In genomic region chr17:27457405-27457730, GRCh38 we compare ENCODE assay signal across 8 cellular contexts. TPM values are rescaled to one million over a fixed set of nuclear protein-coding genes. Genes with fewer than 3 reads are reported as not detected.
DNase-seq lines count a peak whose midpoint lies in the region; ATAC-seq and TF ChIP-seq lines count a peak whose summit lies in the region.

No MANE protein-coding gene starts in this region.

- H3K4me3 ChIP-seq in GM12865 (ENCODE audit: low read depth, low read length) (peak overlapping the region; percentile 94), foreskin fibroblast (ENCODE audit: low read depth in 1 of 2, low read length in 2 of 2) (peak overlapping the region; percentile 67 to 69), retinal pigment epithelial cell (ENCODE audit: low read length) (peak overlapping the region; percentile 61)

- DNase-seq in GM12865 (ENCODE audit: low read depth) (no peak), T-cell (no peak), foreskin fibroblast (no peak), retinal pigment epithelial cell (ENCODE audit: low read depth) (no peak), HT-29 (ENCODE audit: low spot score) (no peak), NCI-H1105 treated with DMSO at 0.1 percent for 48 hours (lab: John Stamatoyannopoulos, UW) (no peak)

- H3K27ac Mint-ChIP-seq in T-cell = peak overlapping the region; percentile 52 to 83

- TF ChIP-seq CTCF in GM12865 (IDR thresholded peaks at IDR 0.05; ENCODE audit: insufficient read depth, low read depth, low read length, missing control alignments) = no peak
- no peak for TF ChIP-seq CTCF in foreskin fibroblast (IDR thresholded peaks at IDR 0.05; ENCODE audit: low read depth, low read length)
- no peak for TF ChIP-seq CTCF in retinal pigment epithelial cell (conservative IDR thresholded peaks at IDR 0.05; ENCODE audit: low read depth, low read length)

- CTCF ChIA-PET in T-cell (lab: Charles Lee) = interaction anchor here in 1 of 2 donors (0.7 to 2.7 kb wide), 5 partner anchors 10 to 142 kb away, joined by 3 to 16 read pairs (median 3); no protein-coding TSS in a partner anchor

- H3K27me3 Mint-ChIP-seq in T-cell = no peaks in the 10 kb centered on the region

- POLR2A ChIA-PET in T-cell (lab: Charles Lee) = no interaction called here

- ATAC-seq in T-cell (replicated peaks in 1 of 4) (no peak), GM19023 (IDR thresholded peaks at IDR 0.05; ENCODE audit: unreplicated experiment) (no peak)
- no peak for ATAC-seq in activated CD4-positive, CD25-positive, alpha-beta regulatory T cell treated with anti-CD3 and anti-CD28 coated beads, Interleukin-2, amount 50 U/mL, for 24 hours

- peaks cover 25 to 31% (median 26%) of the 10 kb centered on the region in 3 donors for H3K4me1 Mint-ChIP-seq in T-cell

- no peaks in the 10 kb centered on the region for H3K9me3 Mint-ChIP-seq in T-cell

- no peaks in the 10 kb centered on the region for H3K36me3 Mint-ChIP-seq in T-cell

- H3K4me3 Mint-ChIP-seq in T-cell = peak overlapping the region; percentile 81 to 95 (median 91)

RNA-seq across cellular contexts. Expression of gene KSR1, which starts 1.1 kb away (rescaled TPM):
- 10 to 100 TPM; 26.8 to 35.8 (median 27.6) TPM for total RNA-seq in T-cell
- 4.5 and 7.8 TPM in 2 replicates for total RNA-seq in HT-29 (2014; rRNA removed; shearing (Covaris generic))
